In the genomic region with DNA sequence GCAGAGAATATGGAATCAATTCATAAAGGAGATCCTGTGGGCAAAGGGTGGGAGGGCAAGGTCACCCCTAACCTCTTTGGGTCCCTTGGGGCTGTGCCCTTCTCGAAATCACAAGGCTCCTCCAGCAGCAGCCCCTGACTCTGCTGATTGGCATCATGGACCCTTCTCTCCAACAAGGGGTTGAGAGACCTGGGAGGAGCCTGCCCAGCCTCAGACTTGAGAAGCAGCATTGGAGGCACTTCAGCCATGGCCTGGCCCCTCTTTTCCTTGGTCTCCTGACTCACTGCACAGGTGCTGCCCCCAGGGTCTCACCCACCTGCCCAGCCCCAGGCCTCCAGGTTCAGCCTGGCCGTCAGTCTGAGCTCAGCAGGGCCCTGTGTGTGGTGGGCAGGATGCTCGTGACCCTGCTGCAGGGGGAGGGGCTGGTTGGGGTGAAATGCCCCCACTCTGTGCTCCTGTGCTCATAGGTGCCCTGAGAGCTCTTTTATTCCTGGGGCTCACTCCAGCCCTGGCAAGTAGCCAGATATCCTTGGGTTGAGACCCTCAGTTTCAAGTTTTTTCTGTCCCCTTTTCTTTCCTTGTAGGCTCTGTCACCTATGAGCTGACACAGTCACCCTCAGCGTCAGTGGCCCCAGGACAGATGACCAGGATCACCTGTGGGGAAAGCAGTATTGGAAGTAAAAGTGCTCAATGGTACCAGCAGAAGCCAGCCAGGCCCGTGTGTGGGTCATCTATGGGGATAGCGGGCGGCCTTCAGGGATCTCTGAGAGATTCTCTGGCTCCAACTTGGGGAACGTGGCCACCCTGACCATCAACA, we compare ENCODE assay signal across 17 cellular contexts.
DNase-seq lines count a peak whose midpoint lies in the region; ATAC-seq, FAIRE-seq and TF ChIP-seq lines count a peak whose summit lies in the region.
"Had no signal": no experiment of that assay in that cellular context is flagged by ENCODE, and none has a peak within 500 bp of the region (broad histone marks: within the 10 kb centered on the region; RNA-seq: fewer than 3 reads in every experiment).

No MANE protein-coding gene starts in this region.

- H3K27ac ChIP-seq in right atrium auricular region, result no peak overlapping the region
- H3K27ac ChIP-seq in kidney (ENCODE audit: low read depth in 2 of 2, low read length in 2 of 2), result no peak overlapping the region
- no peak overlapping the region for H3K27ac ChIP-seq in neural progenitor cell

- no peaks in the 10 kb centered on the region for H3K36me3 ChIP-seq in right atrium auricular region
- no peaks in the 10 kb centered on the region for H3K36me3 ChIP-seq in kidney (ENCODE audit: control insufficient read depth in 1 of 2, insufficient read depth in 2 of 2, low read length in 2 of 2)
- no peaks in the 10 kb centered on the region for H3K36me3 ChIP-seq in neural progenitor cell
- H3K36me3 ChIP-seq: HAP-1 had no signal

- H3K27me3 ChIP-seq in right atrium auricular region (no peaks in the 10 kb centered on the region), neural progenitor cell (peaks cover 79% of the 10 kb centered on the region)

- H3K4me3 Mint-ChIP-seq in T-helper 17 cell (no peak overlapping the region), neural progenitor cell (no peak overlapping the region)

- no peaks in the 10 kb centered on the region for H3K9me3 ChIP-seq in right atrium auricular region
- H3K9me3 ChIP-seq in T-helper 17 cell (ENCODE audit: control insufficient read depth, low read length, poor library complexity, severe bottlenecking), result no peaks in the 10 kb centered on the region
- no peaks in the 10 kb centered on the region for H3K9me3 ChIP-seq in kidney (ENCODE audit: control insufficient read depth in 1 of 2, low read length in 2 of 2)
- H3K9me3 ChIP-seq in neural progenitor cell (ENCODE audit: low read depth), result no peaks in the 10 kb centered on the region
- H3K9me3 ChIP-seq: HAP-1 had no signal

- no peak overlapping the region for H2AFZ ChIP-seq in neural progenitor cell (replicated peaks)

- no peaks in the 10 kb centered on the region for H3F3A ChIP-seq in neural progenitor cell (ENCODE audit: low read depth)

- H3K9me3 Mint-ChIP-seq in neural progenitor cell, result no peaks in the 10 kb centered on the region

- intact Hi-C loops in cardiac septum (cut with DNase I), result no loop called here
- intact Hi-C loops in kidney (cut with DNase I), result no loop called here

- H3K27me3 Mint-ChIP-seq in T-helper 17 cell (no peaks in the 10 kb centered on the region), neural progenitor cell (ENCODE audit: insufficient read depth, low read depth) (peaks cover 6% of the 10 kb centered on the region)

- ATAC-seq in T-helper 17 cell (no peak), HG03520 (IDR thresholded peaks at IDR 0.05; ENCODE audit: unreplicated experiment) (no peak), GM18909 (IDR thresholded peaks at IDR 0.05; ENCODE audit: poor library complexity, unreplicated experiment) (no peak)

- no peaks in the 10 kb centered on the region for H4K20me1 ChIP-seq in neural progenitor cell (ENCODE audit: low read depth)

- H3K9ac ChIP-seq in kidney (ENCODE audit: low read length in 2 of 2) (no peak overlapping the region), neural progenitor cell (no peak overlapping the region)

- no peak for FAIRE-seq in kidney (lab: Jason Lieb, UNC)
- FAIRE-seq: D721Med had no signal

- H3K36me3 Mint-ChIP-seq in T-helper 17 cell (ENCODE audit: low read depth), result no peaks in the 10 kb centered on the region
- no peaks in the 10 kb centered on the region for H3K36me3 Mint-ChIP-seq in neural progenitor cell

- no peak for TF ChIP-seq CTCF in right atrium auricular region (IDR thresholded peaks at IDR 0.05)
- TF ChIP-seq CTCF in kidney (IDR thresholded peaks at IDR 0.05; ENCODE audit: borderline replicate concordance, extremely low read depth, insufficient read depth), result no peak
- no peak for TF ChIP-seq CTCF in neural progenitor cell (IDR thresholded peaks at IDR 0.05)

- peak overlapping the region; percentile 11 for H3K27ac Mint-ChIP-seq in T-helper 17 cell
- no peak overlapping the region for H3K27ac Mint-ChIP-seq in neural progenitor cell

- no peaks in the 10 kb centered on the region for H3K79me2 ChIP-seq in neural progenitor cell (ENCODE audit: low read depth)

- H3K4me3 ChIP-seq in right atrium auricular region (no peak overlapping the region), kidney (ENCODE audit: low read length in 2 of 2) (no peak overlapping the region), neural progenitor cell (no peak overlapping the region)
- H3K4me3 ChIP-seq: HAP-1 had no signal

- H3K4me1 Mint-ChIP-seq in T-helper 17 cell (peaks cover 15% of the 10 kb centered on the region), neural progenitor cell (no peaks in the 10 kb centered on the region)

- no peak overlapping the region for H3K4me2 ChIP-seq in neural progenitor cell

- no peaks in the 10 kb centered on the region for H3K4me1 ChIP-seq in right atrium auricular region
- H3K4me1 ChIP-seq in kidney (ENCODE audit: control insufficient read depth in 1 of 2, insufficient read depth in 1 of 2, low read depth in 1 of 2, low read length in 2 of 2), result no peaks in the 10 kb centered on the region
- H3K4me1 ChIP-seq in neural progenitor cell, result no peaks in the 10 kb centered on the region
- H3K4me1 ChIP-seq: HAP-1 had no signal

- peak; percentile 42 for DNase-seq in right atrium auricular region (ENCODE audit: low spot score)
- DNase-seq in cardiac septum (ENCODE audit: low spot score), result no peak
- DNase-seq in T-helper 17 cell, result no peak
- peak; percentile 62 for DNase-seq in kidney
- no peak for DNase-seq in neural progenitor cell (ENCODE audit: low spot score)
- DNase-seq: DMS79, KG1, NCI-H1092, NCI-H146, NCI-H2081, NCI-H748 treated with DMSO at 0.1 percent for 48 hours, RPMI8226, SIG-M5 had no signal

Comparison
In these comparisons a context has a peak if more than half of its experiments do, and no peak if none do; other contexts are left out.
1. DNase-seq: peak in right atrium auricular region (single experiment) and kidney (single experiment); none in cardiac septum (single experiment), T-helper 17 cell (0 of 3) and neural progenitor cell (single experiment).